Comparison of ENCODE assay signal across 6 cellular contexts in genomic region chr4:72820107-72820506, GRCh38.
"Had no signal": no experiment of that assay in that cellular context is flagged by ENCODE, and none has a peak within 500 bp of the region (broad histone marks: within the 10 kb centered on the region; RNA-seq: fewer than 3 reads in every experiment).

No MANE protein-coding gene starts in this region.

- ATAC-seq: GM23338, HepG2 had no signal

- H3K4me3 ChIP-seq: GM23338 had no signal

- DNase-seq: H9, HCEC 1CT, HFFc6 had no signal

- H3K4me2 ChIP-seq: GM23338 had no signal

- H3K27ac ChIP-seq: HL-60 had no signal

- H2AFZ ChIP-seq: GM23338 had no signal
